11 cellular contexts compared by ENCODE assay signal in the genomic region with DNA sequence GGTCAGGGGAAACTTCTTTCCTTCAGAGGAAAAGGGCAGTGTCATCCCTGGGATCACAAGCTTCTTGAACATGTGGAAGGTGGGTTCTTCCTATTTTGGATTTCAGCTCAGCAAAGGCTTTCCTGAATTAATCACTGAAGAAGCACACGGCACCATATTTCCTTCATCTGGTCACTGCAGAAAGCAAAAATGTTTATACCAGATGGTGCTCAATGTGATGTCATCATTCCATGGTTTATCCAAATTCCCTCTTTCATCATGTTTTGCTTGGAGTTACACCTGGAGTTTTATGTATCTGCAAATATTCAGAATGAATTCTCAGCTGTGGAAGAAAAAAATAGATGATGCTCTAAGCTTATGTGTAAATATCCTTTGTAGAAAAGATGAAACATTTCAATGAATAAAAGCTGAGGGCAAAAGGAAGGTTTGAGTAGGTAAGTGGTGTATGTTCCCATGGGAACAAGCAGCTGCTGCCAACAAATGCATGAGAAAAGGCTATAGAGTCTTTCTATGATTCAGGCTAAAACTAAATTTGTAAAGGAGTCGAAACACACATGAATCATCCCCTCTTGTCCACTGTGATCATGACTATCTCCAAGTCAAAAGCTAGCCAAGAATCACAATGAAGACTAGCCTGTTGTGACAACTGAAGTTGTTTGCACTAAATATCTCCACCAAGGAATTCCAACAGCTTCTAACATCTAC. TPM values are rescaled to one million over a fixed set of nuclear protein-coding genes. Genes with fewer than 3 reads are reported as not detected.
DNase-seq lines count a peak whose midpoint lies in the region; ATAC-seq and TF ChIP-seq lines count a peak whose summit lies in the region.
"Had no signal": no experiment of that assay in that cellular context is flagged by ENCODE, and none has a peak within 500 bp of the region (broad histone marks: within the 10 kb centered on the region; RNA-seq: fewer than 3 reads in every experiment).

No MANE protein-coding gene starts in this region.

- POLR2A ChIA-PET in T-cell (lab: Charles Lee): no interaction called here

- CTCF ChIA-PET in T-cell (lab: Charles Lee): interaction anchor here (1.1 to 1.3 kb wide), 3 partner anchors 11 to 14 kb away, joined by 3 to 6 read pairs (median 4); no protein-coding TSS in a partner anchor

- no peak for ATAC-seq in T-cell (replicated peaks in 1 of 4)
- ATAC-seq in GM19351 (IDR thresholded peaks at IDR 0.05; ENCODE audit: unreplicated experiment): no peak
- ATAC-seq: psoas muscle had no signal

- H3K9me3 Mint-ChIP-seq in T-cell: no peaks in the 10 kb centered on the region

- H3K4me3 Mint-ChIP-seq in T-cell: no peak overlapping the region

- no peaks in the 10 kb centered on the region for H3K36me3 ChIP-seq in kidney epithelial cell (ENCODE audit: control insufficient read depth, insufficient read depth, low read length)

- DNase-seq in AG09309 (ENCODE audit: low read depth) (peak; percentile 79), HT1080 (ENCODE audit: low read depth) (peak; percentile 94), astrocyte of the cerebellum (ENCODE audit: low read depth) (peak; percentile 78), kidney epithelial cell (ENCODE audit: low read depth) (peak; percentile 71), T-cell (no peak), iPS-NIHi11 (ENCODE audit: low spot score) (no peak), NCI-H510A (lab: John Stamatoyannopoulos, UW) (no peak)
- DNase-seq: activated CD4-positive, CD25-positive, alpha-beta regulatory T cell treated with anti-CD3 and anti-CD28 coated beads, Interleukin-2, amount 50 U/mL, for 72 hours; activated gamma-delta T cell; psoas muscle had no signal

- no peaks in the 10 kb centered on the region for H3K4me1 Mint-ChIP-seq in T-cell

- H3K27me3 Mint-ChIP-seq in T-cell: peaks cover 41 to 42% of the 10 kb centered on the region in 2 donors

- TF ChIP-seq CTCF in AG09309 (IDR thresholded peaks at IDR 0.05; ENCODE audit: control insufficient read depth, insufficient read depth, low read depth, low read length, missing control alignments) (no peak), astrocyte of the cerebellum (IDR thresholded peaks at IDR 0.05; ENCODE audit: low read depth, low read length, missing control alignments) (no peak), kidney epithelial cell (IDR thresholded peaks at IDR 0.05; ENCODE audit: insufficient read depth, low read length, poor library complexity, severe bottlenecking) (no peak)

- in situ Hi-C loops in astrocyte of the cerebellum (cut with HindIII; ENCODE audit: low sequenced_read_pairs): no loop called here

- no peaks in the 10 kb centered on the region for H3K36me3 Mint-ChIP-seq in T-cell

- H3K27me3 ChIP-seq in kidney epithelial cell (ENCODE audit: control insufficient read depth, insufficient read depth, low read length): no peaks in the 10 kb centered on the region

- no peak overlapping the region for H3K27ac Mint-ChIP-seq in T-cell

- H3K4me3 ChIP-seq in AG09309 (ENCODE audit: control insufficient read depth, low read depth, low read length): no peak overlapping the region
- H3K4me3 ChIP-seq in astrocyte of the cerebellum (ENCODE audit: low read depth, low read length): no peak overlapping the region
- no peak overlapping the region for H3K4me3 ChIP-seq in kidney epithelial cell (ENCODE audit: low read depth, low read length)
- H3K4me3 ChIP-seq: psoas muscle had no signal

RNA-seq across cellular contexts. Expression of a gene that starts 26.9 kb away (rescaled TPM):
- 8.7 and 9.4 TPM in 2 replicates for total RNA-seq in HT1080 (2014; rRNA removed; shearing (Covaris generic))
- polyA plus RNA-seq in HT1080 (2015; cell fraction: cytosol; rRNA removed): 10.6 and 12.2 TPM in 2 replicates
- polyA plus RNA-seq in HT1080 (2015; cell fraction: nucleus; rRNA removed): 4.1 and 6.1 TPM in 2 replicates
- total RNA-seq in kidney epithelial cell (29.2 and 30.7 TPM in 2 replicates), T-cell (10 to 100 TPM; 16.4 to 20.3 (median 18.3) TPM)

Comparison
In these comparisons a context has a peak if more than half of its experiments do, and no peak if none do; other contexts are left out.
1. DNase-seq: peak in AG09309 (single experiment), HT1080 (single experiment), astrocyte of the cerebellum (single experiment) and kidney epithelial cell (single experiment); none in T-cell (0 of 34), iPS-NIHi11 (single experiment) and NCI-H510A (single experiment).